In genomic region chr1:210024282-210024681, GRCh38 we compare ENCODE assay signal across 6 cellular contexts.
"Had no signal": no experiment of that assay in that cellular context is flagged by ENCODE, and none has a peak within 500 bp of the region (broad histone marks: within the 10 kb centered on the region; RNA-seq: fewer than 3 reads in every experiment).

No MANE protein-coding gene starts in this region.

- DNase-seq: HCEC 1CT, HFFc6, Kasumi-1, KG1 had no signal

- H2AFZ ChIP-seq: GM23338 had no signal

- H3K4me3 ChIP-seq: GM23338 had no signal

- FAIRE-seq: HTR-8/SVneo had no signal

- H3K4me2 ChIP-seq: GM23338 had no signal
